ENCODE assay signal across 29 cellular contexts in genomic region chr7:71430246-71430645, GRCh38.
"Had no signal": no experiment of that assay in that cellular context is flagged by ENCODE, and none has a peak within 500 bp of the region (broad histone marks: within the 10 kb centered on the region; RNA-seq: fewer than 3 reads in every experiment).

No MANE protein-coding gene starts in this region.

- H3K27me3 ChIP-seq: brain microvascular endothelial cell, esophagus squamous epithelium, gastroesophageal sphincter, heart left ventricle had no signal

- H3K4me3 ChIP-seq: coronary artery, esophagus squamous epithelium, gastroesophageal sphincter, heart left ventricle had no signal

- H3K4me1 Mint-ChIP-seq: activated CD4-positive, alpha-beta T cell treated with anti-CD3 and anti-CD28 coated beads for 36 hours; activated CD4-positive, alpha-beta T cell treated with anti-CD3 and anti-CD28 coated beads, Interleukin-2, amount 10 ng/mL, durations not matched to agents 24 days and 14 days; activated T-helper 17 cell treated with anti-CD3 and anti-CD28 coated beads, Interleukin-2, amount 50 U/mL, for 72 hours; central memory CD8-positive, alpha-beta T cell had no signal

- H3K36me3 ChIP-seq: brain microvascular endothelial cell, esophagus squamous epithelium, heart left ventricle had no signal

- H3K27me3 Mint-ChIP-seq: activated CD4-positive, alpha-beta memory T cell treated with anti-CD3 and anti-CD28 coated beads for 36 hours; activated CD4-positive, alpha-beta T cell treated with anti-CD3 and anti-CD28 coated beads for 36 hours; activated CD4-positive, alpha-beta T cell treated with anti-CD3 and anti-CD28 coated beads, Interleukin-2, amount 10 ng/mL, durations not matched to agents 24 days and 14 days; activated naive CD8-positive, alpha-beta T cell; activated T-helper 17 cell treated with anti-CD3 and anti-CD28 coated beads, Interleukin-2, amount 50 U/mL, for 72 hours; central memory CD8-positive, alpha-beta T cell; effector memory CD8-positive, alpha-beta T cell had no signal

- H3K4me3 Mint-ChIP-seq: activated CD4-positive, alpha-beta memory T cell treated with anti-CD3 and anti-CD28 coated beads for 36 hours; activated CD4-positive, alpha-beta T cell treated with anti-CD3 and anti-CD28 coated beads for 36 hours; activated CD4-positive, alpha-beta T cell treated with anti-CD3 and anti-CD28 coated beads, Interleukin-2, amount 10 ng/mL, durations not matched to agents 24 days and 14 days; activated naive CD8-positive, alpha-beta T cell; activated T-cell treated with anti-CD3 and anti-CD28 coated beads, Interleukin-2, amount 50 U/mL, for 4 hours; activated T-helper 17 cell treated with anti-CD3 and anti-CD28 coated beads, Interleukin-2, amount 50 U/mL, for 72 hours; central memory CD8-positive, alpha-beta T cell; effector memory CD8-positive, alpha-beta T cell had no signal

- H3K4me1 ChIP-seq: esophagus squamous epithelium, gastroesophageal sphincter had no signal

- H3K9me3 Mint-ChIP-seq: activated T-cell treated with anti-CD3 and anti-CD28 coated beads, Interleukin-2, amount 50 U/mL, for 4 hours had no signal

- DNase-seq: activated CD4-positive, alpha-beta memory T cell treated with anti-CD3 and anti-CD28 coated beads for 36 hours; activated CD4-positive, alpha-beta T cell treated with anti-CD3 and anti-CD28 coated beads for 36 hours; activated CD4-positive, alpha-beta T cell treated with anti-CD3 and anti-CD28 coated beads, Interleukin-2, amount 10 ng/mL, durations not matched to agents 24 days and 14 days; activated CD4-positive, CD25-positive, alpha-beta regulatory T cell; activated CD4-positive, CD25-positive, alpha-beta regulatory T cell treated with anti-CD3 and anti-CD28 coated beads, Interleukin-2, amount 50 U/mL, for 72 hours; activated CD8-positive, alpha-beta memory T cell treated with anti-CD3 and anti-CD28 coated beads, Interleukin-2, amount 50 U/mL, for 48 hours; activated effector memory CD4-positive, alpha-beta T cell treated with Interleukin-2 at 50 U/mL for 16 hours; activated gamma-delta T cell treated with Interleukin-2 at 50 U/mL for 16 hours; activated naive CD4-positive, alpha-beta T cell treated with anti-CD3 and anti-CD28 coated beads, Interleukin-2, amount 50 U/mL, for 16 hours; activated naive CD4-positive, alpha-beta T cell treated with Interleukin-2 at 50 U/mL for 16 hours; activated T-cell treated with anti-CD3 and anti-CD28 coated beads for 4 hours; activated T-cell treated with anti-CD3 and anti-CD28 coated beads, Interleukin-2, amount 50 U/mL, for 4 hours; amniotic stem cell; anterior cingulate cortex; brain microvascular endothelial cell; dermis blood vessel endothelial cell; effector CD4-positive, alpha-beta T cell; effector memory CD8-positive, alpha-beta T cell; esophagus squamous epithelium; foreskin melanocyte; heart left ventricle; hypothalamus; T-helper 2 cell had no signal

- H3K27ac ChIP-seq: brain microvascular endothelial cell, coronary artery, epithelial cell of prostate, esophagus squamous epithelium, gastroesophageal sphincter, heart left ventricle had no signal

- H3K36me3 Mint-ChIP-seq: activated CD4-positive, alpha-beta memory T cell treated with anti-CD3 and anti-CD28 coated beads for 36 hours; activated naive CD8-positive, alpha-beta T cell had no signal

- ATAC-seq: activated CD4-positive, alpha-beta T cell treated with anti-CD3 and anti-CD28 coated beads for 36 hours; activated T-cell treated with anti-CD3 and anti-CD28 coated beads, Interleukin-2, amount 50 U/mL, for 4 hours; activated T-helper 17 cell treated with anti-CD3 and anti-CD28 coated beads, Interleukin-2, amount 50 U/mL, for 72 hours; effector memory CD8-positive, alpha-beta T cell; gastroesophageal sphincter; heart left ventricle had no signal

- H3K9me3 ChIP-seq: esophagus squamous epithelium, gastroesophageal sphincter, heart left ventricle had no signal

- H3K27ac Mint-ChIP-seq: activated CD4-positive, alpha-beta memory T cell treated with anti-CD3 and anti-CD28 coated beads for 36 hours; activated CD4-positive, alpha-beta T cell treated with anti-CD3 and anti-CD28 coated beads for 36 hours; activated CD4-positive, alpha-beta T cell treated with anti-CD3 and anti-CD28 coated beads, Interleukin-2, amount 10 ng/mL, durations not matched to agents 24 days and 14 days; activated naive CD8-positive, alpha-beta T cell; activated T-helper 17 cell treated with anti-CD3 and anti-CD28 coated beads, Interleukin-2, amount 50 U/mL, for 72 hours; effector memory CD8-positive, alpha-beta T cell had no signal
